In genomic region chr6:168116975-168117899, GRCh38 we compare ENCODE assay signal across 1 cellular context.
TF ChIP-seq lines count a peak whose summit lies in the region.

No MANE protein-coding gene starts in this region.

TF ChIP-seq in HepG2, 621 proteins besides CTCF, POLR2A, EP300 and RAD21 (continued from another document and continues in another):
- TF ChIP-seq, protein P1, sequence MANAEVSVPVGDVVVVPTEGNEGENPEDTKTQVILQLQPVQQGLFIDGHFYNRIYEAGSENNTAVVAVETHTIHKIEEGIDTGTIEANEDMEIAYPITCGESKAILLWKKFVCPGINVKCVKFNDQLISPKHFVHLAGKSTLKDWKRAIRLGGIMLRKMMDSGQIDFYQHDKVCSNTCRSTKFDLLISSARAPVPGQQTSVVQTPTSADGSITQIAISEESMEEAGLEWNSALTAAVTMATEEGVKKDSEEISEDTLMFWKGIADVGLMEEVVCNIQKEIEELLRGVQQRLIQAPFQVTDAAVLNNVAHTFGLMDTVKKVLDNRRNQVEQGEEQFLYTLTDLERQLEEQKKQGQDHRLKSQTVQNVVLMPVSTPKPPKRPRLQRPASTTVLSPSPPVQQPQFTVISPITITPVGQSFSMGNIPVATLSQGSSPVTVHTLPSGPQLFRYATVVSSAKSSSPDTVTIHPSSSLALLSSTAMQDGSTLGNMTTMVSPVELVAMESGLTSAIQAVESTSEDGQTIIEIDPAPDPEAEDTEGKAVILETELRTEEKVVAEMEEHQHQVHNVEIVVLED (CRISPR knock-in tag; IDR thresholded peaks at IDR 0.05; ENCODE audit: borderline replicate concordance) = peak; percentile 35; the same call in 1 of the 2 replicates
- no peak for TF ChIP-seq ELF1 (CRISPR knock-in tag; IDR thresholded peaks at IDR 0.05)
- no peak for TF ChIP-seq ARID3A (IDR thresholded peaks at IDR 0.05; ENCODE audit: low read depth, low read length)
- no peak for TF ChIP-seq ZNF576 (CRISPR knock-in tag; IDR thresholded peaks at IDR 0.05)
- TF ChIP-seq ZSCAN12 (CRISPR knock-in tag; IDR thresholded peaks at IDR 0.05) = no peak
- no peak for TF ChIP-seq SYNCRIP (IDR thresholded peaks at IDR 0.05; ENCODE audit: insufficient read depth, low read depth, low read length)
- no peak for TF ChIP-seq ZNF674 (CRISPR knock-in tag; IDR thresholded peaks at IDR 0.05; ENCODE audit: low read depth)
- TF ChIP-seq FOXC1 (CRISPR knock-in tag; IDR thresholded peaks at IDR 0.05; ENCODE audit: borderline replicate concordance) = no peak
- no peak for TF ChIP-seq HDAC6 (IDR thresholded peaks at IDR 0.05; ENCODE audit: low read depth, low read length)
- TF ChIP-seq ZFP37 (CRISPR knock-in tag; IDR thresholded peaks at IDR 0.05; ENCODE audit: borderline replicate concordance) = no peak
- no peak for TF ChIP-seq ZNF30 (CRISPR knock-in tag; IDR thresholded peaks at IDR 0.05)
- 0 out of 2 replicates have a peak, but pooled peaks have one; percentile 57 for TF ChIP-seq ZNF709 (CRISPR knock-in tag; IDR thresholded peaks at IDR 0.05)
- no peak for TF ChIP-seq PRDM10 (CRISPR knock-in tag; IDR thresholded peaks at IDR 0.05; ENCODE audit: low read depth)
- TF ChIP-seq REXO4 (CRISPR knock-in tag; IDR thresholded peaks at IDR 0.05; ENCODE audit: borderline replicate concordance) = no peak
- TF ChIP-seq MED1 (CRISPR knock-in tag; IDR thresholded peaks at IDR 0.05) = peak; percentile 28; the same call in 1 of the 2 replicates
- TF ChIP-seq THAP11 (CRISPR knock-in tag; IDR thresholded peaks at IDR 0.05) = no peak
- TF ChIP-seq ADNP (CRISPR knock-in tag; IDR thresholded peaks at IDR 0.05) = no peak
- no peak for TF ChIP-seq CREM (IDR thresholded peaks at IDR 0.05)
- TF ChIP-seq CREM (CRISPR knock-in tag; IDR thresholded peaks at IDR 0.05) = no peak
- TF ChIP-seq ZNF615 (CRISPR knock-in tag; IDR thresholded peaks at IDR 0.05; ENCODE audit: borderline replicate concordance) = no peak
- no peak for TF ChIP-seq GABPA (IDR thresholded peaks at IDR 0.05; ENCODE audit: low read depth, low read length)
- TF ChIP-seq GABPA (CRISPR knock-in tag; IDR thresholded peaks at IDR 0.05; ENCODE audit: low read depth) = 0 out of 2 replicates have a peak, but pooled peaks have one; percentile 24
- no peak for TF ChIP-seq ARID2 (CRISPR knock-in tag; IDR thresholded peaks at IDR 0.05; ENCODE audit: borderline replicate concordance)
- TF ChIP-seq MTA3 (CRISPR knock-in tag; IDR thresholded peaks at IDR 0.05) = no peak
- no peak for TF ChIP-seq ZNF703 (CRISPR knock-in tag; IDR thresholded peaks at IDR 0.05; ENCODE audit: borderline replicate concordance)
- no peak for TF ChIP-seq RERE (CRISPR knock-in tag; IDR thresholded peaks at IDR 0.05; ENCODE audit: low read depth)
- 0 out of 2 replicates have a peak, but pooled peaks have one; percentile 22 for TF ChIP-seq ESRRA (CRISPR knock-in tag; IDR thresholded peaks at IDR 0.05; ENCODE audit: low read depth)
- TF ChIP-seq, protein P2, sequence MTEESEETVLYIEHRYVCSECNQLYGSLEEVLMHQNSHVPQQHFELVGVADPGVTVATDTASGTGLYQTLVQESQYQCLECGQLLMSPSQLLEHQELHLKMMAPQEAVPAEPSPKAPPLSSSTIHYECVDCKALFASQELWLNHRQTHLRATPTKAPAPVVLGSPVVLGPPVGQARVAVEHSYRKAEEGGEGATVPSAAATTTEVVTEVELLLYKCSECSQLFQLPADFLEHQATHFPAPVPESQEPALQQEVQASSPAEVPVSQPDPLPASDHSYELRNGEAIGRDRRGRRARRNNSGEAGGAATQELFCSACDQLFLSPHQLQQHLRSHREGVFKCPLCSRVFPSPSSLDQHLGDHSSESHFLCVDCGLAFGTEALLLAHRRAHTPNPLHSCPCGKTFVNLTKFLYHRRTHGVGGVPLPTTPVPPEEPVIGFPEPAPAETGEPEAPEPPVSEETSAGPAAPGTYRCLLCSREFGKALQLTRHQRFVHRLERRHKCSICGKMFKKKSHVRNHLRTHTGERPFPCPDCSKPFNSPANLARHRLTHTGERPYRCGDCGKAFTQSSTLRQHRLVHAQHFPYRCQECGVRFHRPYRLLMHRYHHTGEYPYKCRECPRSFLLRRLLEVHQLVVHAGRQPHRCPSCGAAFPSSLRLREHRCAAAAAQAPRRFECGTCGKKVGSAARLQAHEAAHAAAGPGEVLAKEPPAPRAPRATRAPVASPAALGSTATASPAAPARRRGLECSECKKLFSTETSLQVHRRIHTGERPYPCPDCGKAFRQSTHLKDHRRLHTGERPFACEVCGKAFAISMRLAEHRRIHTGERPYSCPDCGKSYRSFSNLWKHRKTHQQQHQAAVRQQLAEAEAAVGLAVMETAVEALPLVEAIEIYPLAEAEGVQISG (CRISPR knock-in tag; IDR thresholded peaks at IDR 0.05) = no peak
- TF ChIP-seq PHF5A (CRISPR knock-in tag; IDR thresholded peaks at IDR 0.05; ENCODE audit: low read depth, unreplicated experiment) = no peak
- no peak for TF ChIP-seq SUZ12 (IDR thresholded peaks at IDR 0.05; ENCODE audit: low read depth, low read length)
- TF ChIP-seq RORA (CRISPR knock-in tag; IDR thresholded peaks at IDR 0.05) = no peak
- TF ChIP-seq ZNF713 (CRISPR knock-in tag; IDR thresholded peaks at IDR 0.05) = no peak
- TF ChIP-seq ZNF569 (CRISPR knock-in tag; IDR thresholded peaks at IDR 0.05; ENCODE audit: borderline replicate concordance) = no peak
- TF ChIP-seq NFYB (CRISPR knock-in tag; IDR thresholded peaks at IDR 0.05) = peak; percentile 74
- TF ChIP-seq YEATS2 (CRISPR knock-in tag; IDR thresholded peaks at IDR 0.05; ENCODE audit: borderline replicate concordance) = no peak
- no peak for TF ChIP-seq ZNF44 (CRISPR knock-in tag; IDR thresholded peaks at IDR 0.05)
- TF ChIP-seq U2AF1 (optimal IDR thresholded peaks at IDR 0.05; ENCODE audit: low read depth, low read length) = no peak
- TF ChIP-seq, protein P3, sequence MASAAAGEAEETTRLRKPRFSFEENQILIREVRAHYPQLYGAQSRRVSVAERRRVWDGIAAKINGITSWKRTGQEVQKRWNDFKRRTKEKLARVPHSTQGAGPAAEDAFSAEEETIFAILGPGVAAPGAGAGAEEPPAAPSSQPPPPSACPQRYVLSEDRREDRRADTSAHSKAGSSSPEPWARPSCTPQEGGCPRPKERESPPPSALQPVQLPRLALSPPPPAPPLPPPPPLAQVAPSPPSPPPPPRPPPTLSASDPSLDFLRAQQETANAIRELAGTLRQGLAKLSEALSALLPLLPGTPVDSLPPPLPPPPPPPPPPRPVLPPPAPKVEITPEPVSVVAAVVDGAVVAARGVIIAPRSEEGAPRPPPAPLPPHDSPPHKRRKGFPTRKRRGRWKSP (CRISPR knock-in tag; IDR thresholded peaks at IDR 0.05) = no peak
- TF ChIP-seq, protein P4, sequence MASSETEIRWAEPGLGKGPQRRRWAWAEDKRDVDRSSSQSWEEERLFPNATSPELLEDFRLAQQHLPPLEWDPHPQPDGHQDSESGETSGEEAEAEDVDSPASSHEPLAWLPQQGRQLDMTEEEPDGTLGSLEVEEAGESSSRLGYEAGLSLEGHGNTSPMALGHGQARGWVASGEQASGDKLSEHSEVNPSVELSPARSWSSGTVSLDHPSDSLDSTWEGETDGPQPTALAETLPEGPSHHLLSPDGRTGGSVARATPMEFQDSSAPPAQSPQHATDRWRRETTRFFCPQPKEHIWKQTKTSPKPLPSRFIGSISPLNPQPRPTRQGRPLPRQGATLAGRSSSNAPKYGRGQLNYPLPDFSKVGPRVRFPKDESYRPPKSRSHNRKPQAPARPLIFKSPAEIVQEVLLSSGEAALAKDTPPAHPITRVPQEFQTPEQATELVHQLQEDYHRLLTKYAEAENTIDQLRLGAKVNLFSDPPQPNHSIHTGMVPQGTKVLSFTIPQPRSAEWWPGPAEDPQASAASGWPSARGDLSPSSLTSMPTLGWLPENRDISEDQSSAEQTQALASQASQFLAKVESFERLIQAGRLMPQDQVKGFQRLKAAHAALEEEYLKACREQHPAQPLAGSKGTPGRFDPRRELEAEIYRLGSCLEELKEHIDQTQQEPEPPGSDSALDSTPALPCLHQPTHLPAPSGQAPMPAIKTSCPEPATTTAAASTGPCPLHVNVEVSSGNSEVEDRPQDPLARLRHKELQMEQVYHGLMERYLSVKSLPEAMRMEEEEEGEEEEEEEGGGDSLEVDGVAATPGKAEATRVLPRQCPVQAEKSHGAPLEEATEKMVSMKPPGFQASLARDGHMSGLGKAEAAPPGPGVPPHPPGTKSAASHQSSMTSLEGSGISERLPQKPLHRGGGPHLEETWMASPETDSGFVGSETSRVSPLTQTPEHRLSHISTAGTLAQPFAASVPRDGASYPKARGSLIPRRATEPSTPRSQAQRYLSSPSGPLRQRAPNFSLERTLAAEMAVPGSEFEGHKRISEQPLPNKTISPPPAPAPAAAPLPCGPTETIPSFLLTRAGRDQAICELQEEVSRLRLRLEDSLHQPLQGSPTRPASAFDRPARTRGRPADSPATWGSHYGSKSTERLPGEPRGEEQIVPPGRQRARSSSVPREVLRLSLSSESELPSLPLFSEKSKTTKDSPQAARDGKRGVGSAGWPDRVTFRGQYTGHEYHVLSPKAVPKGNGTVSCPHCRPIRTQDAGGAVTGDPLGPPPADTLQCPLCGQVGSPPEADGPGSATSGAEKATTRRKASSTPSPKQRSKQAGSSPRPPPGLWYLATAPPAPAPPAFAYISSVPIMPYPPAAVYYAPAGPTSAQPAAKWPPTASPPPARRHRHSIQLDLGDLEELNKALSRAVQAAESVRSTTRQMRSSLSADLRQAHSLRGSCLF (CRISPR knock-in tag; IDR thresholded peaks at IDR 0.05; ENCODE audit: borderline replicate concordance) = no peak
